Comparison of ENCODE assay signal across 1 cellular context in the genomic region with DNA sequence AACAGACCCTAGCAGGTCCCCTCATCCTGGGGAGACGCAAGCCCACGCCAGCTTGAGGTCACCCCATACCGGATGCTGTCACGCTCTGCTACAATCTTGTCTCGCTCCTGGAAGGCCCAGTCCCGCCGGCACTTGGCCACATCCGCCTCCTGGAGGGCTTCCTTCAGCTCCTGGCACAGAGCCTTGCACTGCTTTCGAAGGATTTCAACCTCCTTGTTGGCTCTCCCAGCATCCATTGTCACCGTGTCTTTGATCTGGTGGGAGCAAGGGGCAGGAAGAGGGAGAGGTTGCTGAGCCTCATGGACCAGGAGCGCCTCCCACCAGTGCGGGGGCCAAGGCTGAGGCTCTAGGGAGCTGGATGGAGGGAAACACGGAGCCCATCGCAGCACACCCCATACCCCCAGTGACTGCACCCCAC.
TF ChIP-seq lines count a peak whose summit lies in the region.

No MANE protein-coding gene starts in this region.

TF ChIP-seq in liver, 16 proteins besides CTCF, POLR2A, EP300 and RAD21 (continued from another document):
- no peak for TF ChIP-seq REST (IDR thresholded peaks at IDR 0.05)
- TF ChIP-seq HNF4G (IDR thresholded peaks at IDR 0.05) = no peak
- no peak for TF ChIP-seq EGR1 (IDR thresholded peaks at IDR 0.05; ENCODE audit: low read depth in 2 of 2)
- no peak for TF ChIP-seq SP1 (IDR thresholded peaks at IDR 0.05)
- TF ChIP-seq, protein P1, sequence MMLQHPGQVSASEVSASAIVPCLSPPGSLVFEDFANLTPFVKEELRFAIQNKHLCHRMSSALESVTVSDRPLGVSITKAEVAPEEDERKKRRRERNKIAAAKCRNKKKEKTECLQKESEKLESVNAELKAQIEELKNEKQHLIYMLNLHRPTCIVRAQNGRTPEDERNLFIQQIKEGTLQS (IDR thresholded peaks at IDR 0.05) = no peak
- TF ChIP-seq NR2F2 (IDR thresholded peaks at IDR 0.05) = peak; percentile 16
- no peak for TF ChIP-seq ZBTB33 (IDR thresholded peaks at IDR 0.05)
- no peak for TF ChIP-seq YY1 (IDR thresholded peaks at IDR 0.05)
- no peak for TF ChIP-seq HNF4A (conservative IDR thresholded peaks at IDR 0.05)
